8 cellular contexts compared by ENCODE assay signal in genomic region chr3:9934235-9934621, GRCh38.
DNase-seq lines count a peak whose midpoint lies in the region; ATAC-seq and TF ChIP-seq lines count a peak whose summit lies in the region.

No MANE protein-coding gene starts in this region.

- peak overlapping the region; percentile 98 for H3K27ac Mint-ChIP-seq in activated naive CD8-positive, alpha-beta T cell

- no peak for DNase-seq in AG09309 (ENCODE audit: low read depth)
- DNase-seq in iris pigment epithelial cell (ENCODE audit: low read depth) = peak; percentile 58

- POLR2A ChIA-PET in HEK293 (lab: Yijun Ruan, JAX) = interaction anchor here (0.8 to 3.9 kb wide), 9 partner anchors 9 to 92 kb away, joined by 3 to 33 read pairs (median 9); partner anchors contain the start of genes FANCD2, IL17RC and JAGN1

- ATAC-seq in GM19397 (IDR thresholded peaks at IDR 0.05; ENCODE audit: unreplicated experiment) (no peak), HG03521 (IDR thresholded peaks at IDR 0.05; ENCODE audit: unreplicated experiment) (no peak), GM19467 (IDR thresholded peaks at IDR 0.05; ENCODE audit: unreplicated experiment) (no peak)

- no peaks in the 10 kb centered on the region for H3K9me3 Mint-ChIP-seq in activated naive CD8-positive, alpha-beta T cell (ENCODE audit: low read depth)

- no peaks in the 10 kb centered on the region for H3K9me3 ChIP-seq in HEK293 (ENCODE audit: control insufficient read depth, insufficient read depth, low read depth, low read length)
- H3K9me3 ChIP-seq in subcutaneous abdominal adipose tissue (ENCODE audit: control insufficient read depth in 5 of 5, low read length in 5 of 5) = no peaks in the 10 kb centered on the region

- H3K36me3 ChIP-seq in HEK293 (ENCODE audit: control insufficient read depth in 2 of 2, insufficient read depth in 1 of 2, low read length in 2 of 2) = peaks cover 6 to 49% of the 10 kb centered on the region in 2 experiments
- peaks cover 5 to 39% (median 19%) of the 10 kb centered on the region in 5 donors for H3K36me3 ChIP-seq in subcutaneous abdominal adipose tissue (ENCODE audit: control insufficient read depth in 5 of 5, insufficient read depth in 5 of 5, low read length in 5 of 5)

- H3K9ac ChIP-seq in subcutaneous abdominal adipose tissue (ENCODE audit: low read length in 5 of 5) = peak overlapping the region; percentile 63 to 93 (median 90)

- H3K4me1 ChIP-seq in HEK293 (ENCODE audit: control insufficient read depth, insufficient read depth, low read length) (0 out of 2 replicates have a peak, but pooled peaks cover 2% of the 10 kb centered on the region), subcutaneous abdominal adipose tissue (ENCODE audit: control insufficient read depth in 5 of 5, insufficient read depth in 5 of 5, low read length in 5 of 5) (peaks cover 5 to 39% (median 32%) of the 10 kb centered on the region in 5 donors)

- no peaks in the 10 kb centered on the region for H3K27me3 Mint-ChIP-seq in activated naive CD8-positive, alpha-beta T cell

- H3K27me3 ChIP-seq in subcutaneous abdominal adipose tissue (ENCODE audit: control insufficient read depth in 5 of 5, insufficient read depth in 4 of 5, low read length in 5 of 5) = no peaks in the 10 kb centered on the region

- CTCF ChIA-PET in HEK293 (lab: Yijun Ruan, JAX) = interaction anchor here (1.5 to 1.9 kb wide), 2 partner anchors 12 to 49 kb away, joined by 5 to 17 read pairs; no protein-coding TSS in a partner anchor

- peak overlapping the region; percentile 97 for H3K4me3 Mint-ChIP-seq in activated naive CD8-positive, alpha-beta T cell

- H3K4me1 Mint-ChIP-seq in activated naive CD8-positive, alpha-beta T cell (ENCODE audit: low read depth) = peaks cover 35% of the 10 kb centered on the region

- peaks cover 4% of the 10 kb centered on the region for H3K36me3 Mint-ChIP-seq in activated naive CD8-positive, alpha-beta T cell

- TF ChIP-seq CTCF in AG09309 (IDR thresholded peaks at IDR 0.05; ENCODE audit: control insufficient read depth, insufficient read depth, low read depth, low read length, missing control alignments) (peak; percentile 24), HEK293 (tag by site-specific recombination; IDR thresholded peaks at IDR 0.05) (0 out of 2 replicates have a peak, but pooled peaks have one; percentile 45)

- H3K4me3 ChIP-seq in AG09309 (ENCODE audit: control insufficient read depth, low read depth, low read length) (peak overlapping the region; percentile 73), HEK293 (ENCODE audit: low read depth, low read length) (peak overlapping the region; percentile 74), subcutaneous abdominal adipose tissue (ENCODE audit: low read depth in 1 of 5, low read length in 5 of 5) (peak overlapping the region; percentile 81 to 92 (median 86))

- H3K27ac ChIP-seq in HEK293 (ENCODE audit: extremely low read depth, low read depth, low read length) (peak overlapping the region; percentile 68; the same call in 1 of the 2 replicates), subcutaneous abdominal adipose tissue (ENCODE audit: low read depth, low read length) (peak overlapping the region; percentile 89)

TF ChIP-seq in HEK293, 187 proteins besides CTCF, POLR2A, EP300 and RAD21:
- no peak for TF ChIP-seq TSHZ1 (tag by site-specific recombination; IDR thresholded peaks at IDR 0.05; ENCODE audit: borderline replicate concordance)
- TF ChIP-seq KLF9 (tag by site-specific recombination; IDR thresholded peaks at IDR 0.05; ENCODE audit: low read depth) = no peak
- TF ChIP-seq ZNF335 (tag by site-specific recombination; conservative IDR thresholded peaks at IDR 0.05) = peak; percentile 13
- TF ChIP-seq ZNF138 (tag by site-specific recombination; IDR thresholded peaks at IDR 0.05; ENCODE audit: borderline replicate concordance) = no peak
- TF ChIP-seq ZNF274 (IDR thresholded peaks at IDR 0.05; ENCODE audit: low read length) = no peak
- TF ChIP-seq ZNF274 (tag by site-specific recombination; IDR thresholded peaks at IDR 0.05; ENCODE audit: borderline replicate concordance) = no peak
- peak; percentile 7; the same call in 1 of the 2 replicates for TF ChIP-seq ZBTB20 (tag by site-specific recombination; IDR thresholded peaks at IDR 0.05)
- no peak for TF ChIP-seq ZNF501 (tag by site-specific recombination; IDR thresholded peaks at IDR 0.05)
- no peak for TF ChIP-seq ZNF311 (tag by site-specific recombination; IDR thresholded peaks at IDR 0.05; ENCODE audit: borderline replicate concordance)
- TF ChIP-seq ZNF792 (tag by site-specific recombination; IDR thresholded peaks at IDR 0.05) = no peak
- no peak for TF ChIP-seq ZNF510 (tag by site-specific recombination; IDR thresholded peaks at IDR 0.05; ENCODE audit: insufficient replicate concordance)
- no peak for TF ChIP-seq HOXA7 (CRISPR knock-in tag; IDR thresholded peaks at IDR 0.05; ENCODE audit: borderline replicate concordance)
- no peak for TF ChIP-seq ZSCAN23 (tag by site-specific recombination; IDR thresholded peaks at IDR 0.05)
- TF ChIP-seq, protein P1, sequence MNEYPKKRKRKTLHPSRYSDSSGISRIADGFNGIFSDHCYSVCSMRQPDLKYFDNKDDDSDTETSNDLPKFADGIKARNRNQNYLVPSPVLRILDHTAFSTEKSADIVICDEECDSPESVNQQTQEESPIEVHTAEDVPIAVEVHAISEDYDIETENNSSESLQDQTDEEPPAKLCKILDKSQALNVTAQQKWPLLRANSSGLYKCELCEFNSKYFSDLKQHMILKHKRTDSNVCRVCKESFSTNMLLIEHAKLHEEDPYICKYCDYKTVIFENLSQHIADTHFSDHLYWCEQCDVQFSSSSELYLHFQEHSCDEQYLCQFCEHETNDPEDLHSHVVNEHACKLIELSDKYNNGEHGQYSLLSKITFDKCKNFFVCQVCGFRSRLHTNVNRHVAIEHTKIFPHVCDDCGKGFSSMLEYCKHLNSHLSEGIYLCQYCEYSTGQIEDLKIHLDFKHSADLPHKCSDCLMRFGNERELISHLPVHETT (tag by site-specific recombination; IDR thresholded peaks at IDR 0.05) = no peak
